ENCODE assay signal across 24 cellular contexts in the genomic region with DNA sequence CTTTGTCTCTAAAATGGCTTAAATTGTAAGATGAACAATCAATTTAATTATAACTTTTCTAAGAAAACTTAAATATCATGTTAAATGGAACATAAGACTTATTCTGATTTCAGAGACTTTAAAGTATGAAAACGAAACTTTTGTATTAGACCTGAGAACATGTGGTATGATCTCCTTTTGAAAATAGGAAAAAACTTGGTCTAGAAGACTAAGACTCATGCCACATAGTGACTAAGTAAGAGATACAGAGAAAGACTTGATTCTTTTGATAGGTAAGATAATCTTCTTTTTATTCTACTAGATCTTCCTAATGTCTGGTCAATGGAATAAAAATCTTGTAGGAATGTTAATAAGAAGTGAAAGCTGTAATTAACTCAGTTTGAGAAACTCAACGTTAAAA.
"Had no signal": no experiment of that assay in that cellular context is flagged by ENCODE, and none has a peak within 500 bp of the region (broad histone marks: within the 10 kb centered on the region; RNA-seq: fewer than 3 reads in every experiment).

No MANE protein-coding gene starts in this region.

- DNase-seq: natural killer cell; occipital lobe; ovary; psoas muscle; right cardiac atrium; right lobe of liver; sigmoid colon; small intestine; stimulated activated CD4-positive, alpha-beta T cell treated with anti-CD3 and anti-CD28 coated beads, Interleukin-15, amount 100 ng/mL, for 24 hours; stimulated activated CD4-positive, alpha-beta T cell treated with anti-CD3 and anti-CD28 coated beads, Interleukin-2, amount 100 ng/mL, for 24 hours; stimulated activated CD4-positive, alpha-beta T cell treated with anti-CD3 and anti-CD28 coated beads, Interleukin-2, amount 100 ng/mL, for 48 hours; stimulated activated CD4-positive, alpha-beta T cell treated with anti-CD3 and anti-CD28 coated beads, Interleukin-4, amount 100 ng/mL, for 24 hours; stimulated activated naive B cell treated with anti-CD40 and anti-IgM and Interleukin-4, amounts not matched to agents 10 μg/mL and 1 μg/mL and 100 μg/mL, for 72 hours; stimulated activated naive CD4-positive, alpha-beta T cell treated with Interleukin-2 at 50 U/mL for 16 hours; stomach; thyroid gland; trophoblast cell; upper lobe of left lung had no signal

- H3K4me1 ChIP-seq: neural progenitor cell, psoas muscle, right lobe of liver, sigmoid colon, stomach, thyroid gland, tibial nerve, upper lobe of left lung, vagina had no signal

- H3K9me3 ChIP-seq: ovary, psoas muscle, right lobe of liver, sigmoid colon, stomach, thoracic aorta, tibial nerve, upper lobe of left lung, vagina had no signal

- H3K36me3 ChIP-seq: neural progenitor cell, ovary, right lobe of liver, sigmoid colon, stomach, thoracic aorta, thyroid gland, tibial nerve, upper lobe of left lung, vagina had no signal

- H3K27ac ChIP-seq: neural progenitor cell, ovary, psoas muscle, right lobe of liver, sigmoid colon, stomach, thoracic aorta, thyroid gland, tibial nerve, upper lobe of left lung, vagina had no signal

- H3K4me2 ChIP-seq: neural progenitor cell had no signal

- H3K4me3 ChIP-seq: neural progenitor cell, ovary, psoas muscle, right lobe of liver, sigmoid colon, stomach, thoracic aorta, thyroid gland, tibial nerve, upper lobe of left lung, vagina had no signal

- FAIRE-seq: small intestine, urothelium cell line had no signal

- ATAC-seq: natural killer cell; psoas muscle; right cardiac atrium; right lobe of liver; stimulated activated effector memory CD8-positive, alpha-beta T cell treated with anti-CD3 and anti-CD28 coated beads, Interleukin-12 subunit alpha, Interleukin-12 subunit beta, amount 100 ng/mL, for 72 hours; stimulated activated naive B cell treated with anti-CD40 and anti-IgM and Interleukin-4, amounts not matched to agents 10 μg/mL and 1 μg/mL and 100 μg/mL, for 72 hours had no signal

- H3K27me3 ChIP-seq: neural progenitor cell, ovary, right lobe of liver, sigmoid colon, stomach, thyroid gland, tibial nerve, upper lobe of left lung, vagina had no signal

- H3K9ac ChIP-seq: neural progenitor cell had no signal

- H2AFZ ChIP-seq: neural progenitor cell had no signal
